In the genomic region with DNA sequence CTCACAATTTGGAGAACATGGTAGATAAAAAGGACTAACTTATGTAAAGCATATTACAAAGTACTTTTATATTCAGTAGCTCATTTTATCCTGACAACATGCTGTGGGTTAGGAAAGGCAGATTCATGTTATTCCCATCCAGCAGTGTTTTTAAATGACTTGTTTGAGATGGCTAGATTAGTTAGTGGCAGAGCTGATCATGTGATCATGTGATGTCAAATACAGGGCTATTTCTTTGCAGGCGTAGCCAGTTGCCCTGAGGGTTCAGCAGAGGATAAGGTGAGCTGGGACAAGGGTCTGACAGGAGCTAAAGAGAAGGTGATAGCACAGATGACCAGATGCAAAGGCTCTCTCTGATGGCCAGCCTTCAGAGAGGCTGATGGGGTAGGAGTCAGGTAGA, we compare ENCODE assay signal across 19 cellular contexts.
"Had no signal": no experiment of that assay in that cellular context is flagged by ENCODE, and none has a peak within 500 bp of the region (broad histone marks: within the 10 kb centered on the region; RNA-seq: fewer than 3 reads in every experiment).

No MANE protein-coding gene starts in this region.

- DNase-seq: cortex of kidney; effector memory CD8-positive, alpha-beta T cell; hypothalamus; immature natural killer cell; left ventricle myocardium superior; lower lobe of right lung; natural killer cell; pancreas; stimulated activated CD4-positive, alpha-beta T cell treated with anti-CD3 and anti-CD28 coated beads, Interleukin-2, amount 100 ng/mL, for 24 hours; stimulated activated CD4-positive, alpha-beta T cell treated with anti-CD3 and anti-CD28 coated beads, Interleukin-4, amount 100 ng/mL, for 24 hours; stimulated activated naive CD4-positive, alpha-beta T cell treated with Interleukin-2 at 50 U/mL for 16 hours; stomach; thyroid gland; trophoblast cell had no signal

- H3K4me1 ChIP-seq: lower lobe of right lung, pancreas, stomach had no signal

- H3K27ac Mint-ChIP-seq: effector memory CD8-positive, alpha-beta T cell; natural killer cell; stimulated activated effector memory CD8-positive, alpha-beta T cell treated with anti-CD3 and anti-CD28 coated beads, Interleukin-12 subunit alpha, Interleukin-12 subunit beta, amount 100 ng/mL, for 72 hours had no signal

- FAIRE-seq: endometrium, frontal cortex, pancreas had no signal

- ATAC-seq: effector memory CD8-positive, alpha-beta T cell; left ventricle myocardium superior; lower lobe of right lung; natural killer cell; pancreas; sciatic nerve; stimulated activated effector memory CD8-positive, alpha-beta T cell treated with anti-CD3 and anti-CD28 coated beads, Interleukin-12 subunit alpha, Interleukin-12 subunit beta, amount 100 ng/mL, for 72 hours had no signal

- H3K36me3 Mint-ChIP-seq: immature natural killer cell; natural killer cell; stimulated activated effector memory CD8-positive, alpha-beta T cell treated with anti-CD3 and anti-CD28 coated beads, Interleukin-12 subunit alpha, Interleukin-12 subunit beta, amount 100 ng/mL, for 72 hours had no signal

- H3K4me1 Mint-ChIP-seq: immature natural killer cell; natural killer cell; stimulated activated effector memory CD8-positive, alpha-beta T cell treated with anti-CD3 and anti-CD28 coated beads, Interleukin-12 subunit alpha, Interleukin-12 subunit beta, amount 100 ng/mL, for 72 hours had no signal

- H3K9me3 ChIP-seq: lower lobe of right lung, neutrophil, pancreas, stomach, thyroid gland had no signal

- H3K9me3 Mint-ChIP-seq: effector memory CD8-positive, alpha-beta T cell; immature natural killer cell; natural killer cell; stimulated activated effector memory CD8-positive, alpha-beta T cell treated with anti-CD3 and anti-CD28 coated beads, Interleukin-12 subunit alpha, Interleukin-12 subunit beta, amount 100 ng/mL, for 72 hours had no signal

- H3K27me3 ChIP-seq: neutrophil, pancreas, stomach, thyroid gland had no signal

- H3K4me3 Mint-ChIP-seq: effector memory CD8-positive, alpha-beta T cell; immature natural killer cell; natural killer cell; stimulated activated effector memory CD8-positive, alpha-beta T cell treated with anti-CD3 and anti-CD28 coated beads, Interleukin-12 subunit alpha, Interleukin-12 subunit beta, amount 100 ng/mL, for 72 hours had no signal

- H3K36me3 ChIP-seq: lower lobe of right lung, neutrophil, pancreas, stomach, thyroid gland had no signal

- H3K27ac ChIP-seq: lower lobe of right lung, neutrophil, pancreas, stomach, thyroid gland had no signal

- H3K4me3 ChIP-seq: lower lobe of right lung, pancreas, stomach, thyroid gland had no signal
